In the genomic region with DNA sequence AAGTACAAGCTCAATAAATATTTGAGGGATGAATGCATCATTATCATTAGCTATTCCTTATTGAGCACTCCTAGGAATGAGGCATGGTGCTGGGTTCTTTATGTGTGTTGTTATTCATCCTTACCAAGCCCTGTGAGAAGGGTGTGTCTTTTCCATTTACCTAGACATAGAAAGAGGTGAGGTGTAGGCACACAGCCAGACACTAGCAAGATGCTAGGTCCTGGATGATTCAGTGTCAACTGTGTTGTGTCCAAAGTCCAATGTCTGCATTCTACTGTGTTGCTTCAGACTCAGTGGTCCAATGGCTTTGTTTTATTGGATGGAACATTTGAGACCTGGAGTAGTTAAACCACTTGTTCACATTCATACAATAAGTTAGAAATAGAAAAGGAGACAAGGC, we compare ENCODE assay signal across 6 cellular contexts.
"Had no signal": no experiment of that assay in that cellular context is flagged by ENCODE, and none has a peak within 500 bp of the region (broad histone marks: within the 10 kb centered on the region; RNA-seq: fewer than 3 reads in every experiment).

No MANE protein-coding gene starts in this region.

- H3K27me3 ChIP-seq: heart left ventricle, neutrophil had no signal

- H3K9me3 ChIP-seq: neutrophil, SK-N-SH had no signal

- H3K4me2 ChIP-seq: SK-N-SH had no signal

- H3K9ac ChIP-seq: SK-N-SH had no signal

- H3K27ac ChIP-seq: neutrophil had no signal

- H3K36me3 ChIP-seq: neutrophil had no signal

- ATAC-seq: effector memory CD8-positive, alpha-beta T cell had no signal

- DNase-seq: activated B cell treated with CpG ODN at 0.5 μM for 24 hours; stimulated activated naive CD4-positive, alpha-beta T cell treated with Interleukin-2 at 50 U/mL for 16 hours had no signal
